ENCODE assay signal across 7 cellular contexts in the genomic region with DNA sequence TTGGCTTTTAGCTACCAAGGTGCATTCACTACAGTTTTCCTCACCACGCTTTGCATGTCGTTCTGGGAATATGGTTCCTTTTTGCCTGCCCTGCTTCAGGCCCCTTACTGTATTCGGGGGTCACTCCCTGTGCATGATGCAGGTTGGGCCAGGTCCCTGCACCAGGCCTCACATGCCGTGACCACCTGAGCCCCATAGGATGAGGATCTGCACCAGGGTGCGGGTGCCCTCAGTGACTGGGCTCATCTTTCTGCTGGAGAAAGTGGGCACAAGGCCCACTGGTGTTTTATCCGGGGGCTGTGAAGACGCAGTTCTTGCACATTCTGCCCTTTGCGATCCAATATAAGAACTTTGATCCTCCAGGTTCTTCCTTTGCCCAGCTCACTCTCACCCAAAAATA. TPM values are rescaled to one million over a fixed set of nuclear protein-coding genes. Genes with fewer than 3 reads are reported as not detected.
"Had no signal": no experiment of that assay in that cellular context is flagged by ENCODE, and none has a peak within 500 bp of the region (broad histone marks: within the 10 kb centered on the region; RNA-seq: fewer than 3 reads in every experiment).

No MANE protein-coding gene starts in this region.

- FAIRE-seq: H1, H54, HepG2 had no signal

- ATAC-seq: GM23338, HepG2 had no signal

- H3K4me3 ChIP-seq: GM23338 had no signal

- DNase-seq: H9, HCEC 1CT, KBM-7 had no signal

RNA-seq across cellular contexts. Expression of gene CABP7, which starts 45.7 kb away (rescaled TPM):
- total RNA-seq: HepG2 had no signal
